3 cellular contexts compared by ENCODE assay signal in genomic region chr1:192683081-192683480, GRCh38.
TF ChIP-seq lines count a peak whose summit lies in the region.
"Not testable (repeated sequence)": the region's sequence is repeated elsewhere in the genome, so short reads cannot be mapped to it uniquely, and the experiment has no call there.

No MANE protein-coding gene starts in this region.

TF ChIP-seq in HEK293, 187 proteins besides CTCF, POLR2A, EP300 and RAD21:
- peak; percentile 50; the same call in 1 of the 2 replicates for TF ChIP-seq ZNF280D (tag by site-specific recombination; IDR thresholded peaks at IDR 0.05)
- TF ChIP-seq ZNF146 (tag by site-specific recombination; IDR thresholded peaks at IDR 0.05): peak; percentile 68; the same call in 1 of the 2 replicates

TF ChIP-seq in K562, 482 proteins besides CTCF, POLR2A, EP300 and RAD21:
- peak; percentile 75 for TF ChIP-seq ZNF146 (CRISPR knock-in tag; IDR thresholded peaks at IDR 0.05; ENCODE audit: unreplicated experiment)

TF ChIP-seq in HepG2, 621 proteins besides CTCF, POLR2A, EP300 and RAD21 (continued from another document):
- peak; percentile 51 for TF ChIP-seq ATF7 (IDR thresholded peaks at IDR 0.05)
- TF ChIP-seq ATF7 (CRISPR knock-in tag; IDR thresholded peaks at IDR 0.05): not testable (repeated sequence)
